In the genomic region with DNA sequence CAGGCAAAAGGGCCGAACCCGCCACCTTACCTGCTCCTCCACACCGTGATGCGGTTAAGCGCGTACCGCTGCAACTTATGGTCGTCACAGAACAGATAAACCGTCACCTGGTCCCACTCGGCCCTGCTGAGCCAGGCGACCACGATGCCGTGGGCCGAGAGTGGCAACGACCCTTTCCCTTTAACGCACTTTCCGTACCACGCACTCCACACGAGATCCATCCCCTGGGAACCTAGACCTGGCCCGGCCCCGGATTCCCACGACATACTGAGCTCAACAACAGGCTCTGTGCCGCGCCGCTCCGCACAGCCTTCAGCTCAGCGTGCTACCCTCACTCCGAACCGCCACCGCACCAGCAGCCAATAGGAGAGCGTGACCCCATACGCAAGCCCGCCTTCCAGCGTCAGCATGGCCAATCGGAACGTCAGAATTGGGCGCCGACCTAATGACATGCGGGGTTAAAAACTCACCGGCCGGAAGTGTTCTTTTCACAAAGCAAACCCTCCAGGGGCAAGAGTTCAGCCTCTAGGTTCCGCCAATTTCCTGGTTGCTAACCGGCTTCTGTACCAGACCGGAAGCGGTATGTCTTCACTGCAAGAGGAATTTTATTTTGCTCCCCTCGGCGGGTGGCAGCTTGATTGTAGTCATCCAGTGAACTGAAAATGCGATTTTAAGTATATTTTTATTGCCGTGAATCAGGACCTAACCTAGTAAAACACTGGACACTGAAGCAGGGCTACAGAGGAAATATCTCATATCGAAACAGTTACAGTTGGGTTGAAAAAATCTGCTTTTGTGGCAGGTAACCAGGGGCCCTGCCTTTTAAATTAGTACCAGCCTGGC, we compare ENCODE assay signal across 1 cellular context.
TF ChIP-seq lines count a peak whose summit lies in the region.

A gene (minus strand): TSS at position 338 of the 843 bp plus-strand sequence. CDS start 72 bp downstream, at position 266.

TF ChIP-seq in K562, 482 proteins besides CTCF, POLR2A, EP300 and RAD21 (continued from another document):
- TF ChIP-seq RFX5 (IDR thresholded peaks at IDR 0.05; ENCODE audit: low read depth, low read length) (peak; percentile 46; the same call in 1 of the 2 replicates), NEUROD1 (IDR thresholded peaks at IDR 0.05; ENCODE audit: borderline replicate concordance, low read depth, low read length, partially characterized antibody) (peak; percentile 91), ZC3H11A (IDR thresholded peaks at IDR 0.05; ENCODE audit: low read depth, low read length) (no peak), CBX1 (IDR thresholded peaks at IDR 0.05; ENCODE audit: low read depth) (peak; percentile 85; the same call in 1 of the 2 replicates), SREBF2 (CRISPR knock-in tag; IDR thresholded peaks at IDR 0.05) (no peak), EP400 (IDR thresholded peaks at IDR 0.05) (peak; percentile 92), ELF4 (CRISPR knock-in tag; IDR thresholded peaks at IDR 0.05) (peak; percentile 78; the same call in 1 of the 2 replicates), STAT5A (IDR thresholded peaks at IDR 0.05; ENCODE audit: borderline replicate concordance, low read length) (peak; percentile 6; the same call in 1 of the 2 replicates)
- TF ChIP-seq, protein P1, sequence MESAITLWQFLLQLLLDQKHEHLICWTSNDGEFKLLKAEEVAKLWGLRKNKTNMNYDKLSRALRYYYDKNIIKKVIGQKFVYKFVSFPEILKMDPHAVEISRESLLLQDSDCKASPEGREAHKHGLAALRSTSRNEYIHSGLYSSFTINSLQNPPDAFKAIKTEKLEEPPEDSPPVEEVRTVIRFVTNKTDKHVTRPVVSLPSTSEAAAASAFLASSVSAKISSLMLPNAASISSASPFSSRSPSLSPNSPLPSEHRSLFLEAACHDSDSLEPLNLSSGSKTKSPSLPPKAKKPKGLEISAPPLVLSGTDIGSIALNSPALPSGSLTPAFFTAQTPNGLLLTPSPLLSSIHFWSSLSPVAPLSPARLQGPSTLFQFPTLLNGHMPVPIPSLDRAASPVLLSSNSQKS (CRISPR knock-in tag; IDR thresholded peaks at IDR 0.05): no peak
- TF ChIP-seq, protein P2, sequence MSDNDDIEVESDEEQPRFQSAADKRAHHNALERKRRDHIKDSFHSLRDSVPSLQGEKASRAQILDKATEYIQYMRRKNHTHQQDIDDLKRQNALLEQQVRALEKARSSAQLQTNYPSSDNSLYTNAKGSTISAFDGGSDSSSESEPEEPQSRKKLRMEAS (CRISPR knock-in tag; IDR thresholded peaks at IDR 0.05): peak; percentile 79
TF ChIP-seq in K562: peak in this region for 122.
